In genomic region chr5:143229426-143229895, GRCh38 we compare ENCODE assay signal across 7 cellular contexts.
DNase-seq lines count a peak whose midpoint lies in the region; ATAC-seq and TF ChIP-seq lines count a peak whose summit lies in the region.

No MANE protein-coding gene starts in this region.

- no peak overlapping the region for H3K4me3 ChIP-seq in psoas muscle
- H3K4me3 ChIP-seq in WERI-Rb-1 (ENCODE audit: low read depth, low read length) = no peak overlapping the region

- peaks cover 32% of the 10 kb centered on the region for H3K4me1 ChIP-seq in psoas muscle

- intact Hi-C loops in activated CD4-positive, alpha-beta memory T cell treated with anti-CD3 and anti-CD28 coated beads for 36 hours (cut with micrococcal nuclease) = loop anchor here (1.0 kb wide), 1 partner anchor 12 kb away; no protein-coding TSS in a partner anchor
- intact Hi-C loops in psoas muscle (cut with DNase I) = no loop called here

- POLR2A ChIA-PET in activated CD4-positive, alpha-beta memory T cell treated with anti-CD3 and anti-CD28 coated beads for 36 hours (lab: Charles Lee) = interaction anchor here (0.8 to 2.1 kb wide), 6 partner anchors 9 to 227 kb away, joined by 3 to 12 read pairs (median 4); partner anchors contain the start of gene NR3C1

- no peaks in the 10 kb centered on the region for H3K27me3 Mint-ChIP-seq in activated CD4-positive, alpha-beta memory T cell treated with anti-CD3 and anti-CD28 coated beads for 36 hours

- H3K36me3 Mint-ChIP-seq in activated CD4-positive, alpha-beta memory T cell treated with anti-CD3 and anti-CD28 coated beads for 36 hours = no peaks in the 10 kb centered on the region

- H3K27me3 ChIP-seq in psoas muscle (ENCODE audit: insufficient read depth in 3 of 3, low read length in 2 of 3) = no peaks in the 10 kb centered on the region
- no peaks in the 10 kb centered on the region for H3K27me3 ChIP-seq in WERI-Rb-1 (ENCODE audit: insufficient read depth, low read depth, severe bottlenecking)

- H3K36me3 ChIP-seq in psoas muscle (ENCODE audit: insufficient read depth in 1 of 2, low read depth in 1 of 2) (no peaks in the 10 kb centered on the region), WERI-Rb-1 (no peaks in the 10 kb centered on the region)

- ATAC-seq in GM19372 (IDR thresholded peaks at IDR 0.05; ENCODE audit: low read depth, unreplicated experiment) = peak; percentile 21
- peak; percentile 20 for ATAC-seq in HG02981 (IDR thresholded peaks at IDR 0.05; ENCODE audit: unreplicated experiment)
- peak; percentile 40 to 68 (median 59) for ATAC-seq in psoas muscle

- H3K27ac ChIP-seq in psoas muscle (peak overlapping the region; percentile 2), WERI-Rb-1 (no peak overlapping the region)

- TF ChIP-seq CTCF in psoas muscle (IDR thresholded peaks at IDR 0.05) (no peak), WERI-Rb-1 (IDR thresholded peaks at IDR 0.05; ENCODE audit: low read depth, low read length) (no peak)

- H3K4me1 Mint-ChIP-seq in activated CD4-positive, alpha-beta memory T cell treated with anti-CD3 and anti-CD28 coated beads for 36 hours (ENCODE audit: low read depth) = peaks cover 29% of the 10 kb centered on the region

- no peaks in the 10 kb centered on the region for H3K9me3 ChIP-seq in psoas muscle
- H3K9me3 ChIP-seq in WERI-Rb-1 (ENCODE audit: severe bottlenecking) = no peaks in the 10 kb centered on the region

- peak overlapping the region; percentile 81 for H3K27ac Mint-ChIP-seq in activated CD4-positive, alpha-beta memory T cell treated with anti-CD3 and anti-CD28 coated beads for 36 hours

- DNase-seq in activated CD4-positive, alpha-beta memory T cell treated with anti-CD3 and anti-CD28 coated beads for 36 hours = peak; percentile 24
- no peak for DNase-seq in psoas muscle
- no peak for DNase-seq in NCI-H345 (lab: John Stamatoyannopoulos, UW)
- no peak for DNase-seq in NCI-H128 (lab: John Stamatoyannopoulos, UW; ENCODE audit: unreplicated experiment)
- no peak for DNase-seq in WERI-Rb-1

- no peaks in the 10 kb centered on the region for H3K9me3 Mint-ChIP-seq in activated CD4-positive, alpha-beta memory T cell treated with anti-CD3 and anti-CD28 coated beads for 36 hours

- H3K4me3 Mint-ChIP-seq in activated CD4-positive, alpha-beta memory T cell treated with anti-CD3 and anti-CD28 coated beads for 36 hours = peak overlapping the region; percentile 63

- CTCF ChIA-PET in activated CD4-positive, alpha-beta memory T cell treated with anti-CD3 and anti-CD28 coated beads for 36 hours (lab: Charles Lee) = interaction anchor here (1.1 to 1.4 kb wide), 2 partner anchors 12 to 174 kb away, joined by 3 to 6 read pairs; partner anchors contain the start of gene NR3C1

- 34 to 45% (median 42%) methylated on average over 8 of the region's 8 CpGs for WGBS in psoas muscle, 3 donors
